1 cellular context compared by ENCODE assay signal in genomic region chr22:22182218-22182989, GRCh38.
TF ChIP-seq lines count a peak whose summit lies in the region.

No MANE protein-coding gene starts in this region.

TF ChIP-seq in K562, 482 proteins besides CTCF, POLR2A, EP300 and RAD21 (continued from another document):
- TF ChIP-seq GMEB1 (CRISPR knock-in tag; IDR thresholded peaks at IDR 0.05) (peak; percentile 15; the same call in 1 of the 2 replicates), IRF2 (CRISPR knock-in tag; IDR thresholded peaks at IDR 0.05) (peak; percentile 80; the same call in 1 of the 2 replicates), DLX4 (CRISPR knock-in tag; IDR thresholded peaks at IDR 0.05) (no peak), EHMT2 (IDR thresholded peaks at IDR 0.05) (no peak), ZNF263 (CRISPR knock-in tag; IDR thresholded peaks at IDR 0.05; ENCODE audit: borderline replicate concordance) (peak; percentile 48; the same call in 1 of the 2 replicates), ZNF277 (CRISPR knock-in tag; IDR thresholded peaks at IDR 0.05; ENCODE audit: borderline replicate concordance) (peak; percentile 45; the same call in 1 of the 2 replicates), ZNF561 (CRISPR knock-in tag; conservative IDR thresholded peaks at IDR 0.05) (no peak), NR2F6 (CRISPR knock-in tag; IDR thresholded peaks at IDR 0.05) (0 out of 2 replicates have a peak, but pooled peaks have one; percentile 49), TRIM24 (IDR thresholded peaks at IDR 0.05) (no peak), ZNF76 (CRISPR knock-in tag; IDR thresholded peaks at IDR 0.05; ENCODE audit: borderline replicate concordance) (no peak), ZNF184 (CRISPR knock-in tag; IDR thresholded peaks at IDR 0.05) (peak; percentile 8; the same call in 1 of the 2 replicates), TFAM (CRISPR knock-in tag; conservative IDR thresholded peaks at IDR 0.05) (no peak), TBP (optimal IDR thresholded peaks at IDR 0.05; ENCODE audit: low read depth, low read length) (no peak), RNF2 (IDR thresholded peaks at IDR 0.05) (no peak), BRCA1 (IDR thresholded peaks at IDR 0.05) (no peak), BRCA1 (CRISPR knock-in tag; IDR thresholded peaks at IDR 0.05) (no peak), ZNF224 (CRISPR knock-in tag; IDR thresholded peaks at IDR 0.05) (no peak), AFF1 (IDR thresholded peaks at IDR 0.05; ENCODE audit: low read depth in 1 of 2, partially characterized antibody in 2 of 2) (no peak), MYC (IDR thresholded peaks at IDR 0.05; ENCODE audit: low read depth, low read length) (no peak), MYC (CRISPR knock-in tag; IDR thresholded peaks at IDR 0.05; ENCODE audit: borderline replicate concordance, low read depth) (0 out of 2 replicates have a peak, but pooled peaks have one; percentile 30), ZNF551 (CRISPR knock-in tag; IDR thresholded peaks at IDR 0.05) (no peak), ZNF124 (CRISPR knock-in tag; IDR thresholded peaks at IDR 0.05) (0 out of 2 replicates have a peak, but pooled peaks have one; percentile 20), ZNF282 (CRISPR knock-in tag; IDR thresholded peaks at IDR 0.05) (peak; percentile 76; the same call in 1 of the 2 replicates), CEBPG (CRISPR knock-in tag; IDR thresholded peaks at IDR 0.05) (peak; percentile 3; the same call in 1 of the 2 replicates), CEBPG (tag; conservative IDR thresholded peaks at IDR 0.05 in 1 of 2, IDR thresholded peaks at IDR 0.05 in 1 of 2) (no peak)
- TF ChIP-seq, protein P1, sequence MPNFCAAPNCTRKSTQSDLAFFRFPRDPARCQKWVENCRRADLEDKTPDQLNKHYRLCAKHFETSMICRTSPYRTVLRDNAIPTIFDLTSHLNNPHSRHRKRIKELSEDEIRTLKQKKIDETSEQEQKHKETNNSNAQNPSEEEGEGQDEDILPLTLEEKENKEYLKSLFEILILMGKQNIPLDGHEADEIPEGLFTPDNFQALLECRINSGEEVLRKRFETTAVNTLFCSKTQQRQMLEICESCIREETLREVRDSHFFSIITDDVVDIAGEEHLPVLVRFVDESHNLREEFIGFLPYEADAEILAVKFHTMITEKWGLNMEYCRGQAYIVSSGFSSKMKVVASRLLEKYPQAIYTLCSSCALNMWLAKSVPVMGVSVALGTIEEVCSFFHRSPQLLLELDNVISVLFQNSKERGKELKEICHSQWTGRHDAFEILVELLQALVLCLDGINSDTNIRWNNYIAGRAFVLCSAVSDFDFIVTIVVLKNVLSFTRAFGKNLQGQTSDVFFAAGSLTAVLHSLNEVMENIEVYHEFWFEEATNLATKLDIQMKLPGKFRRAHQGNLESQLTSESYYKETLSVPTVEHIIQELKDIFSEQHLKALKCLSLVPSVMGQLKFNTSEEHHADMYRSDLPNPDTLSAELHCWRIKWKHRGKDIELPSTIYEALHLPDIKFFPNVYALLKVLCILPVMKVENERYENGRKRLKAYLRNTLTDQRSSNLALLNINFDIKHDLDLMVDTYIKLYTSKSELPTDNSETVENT (CRISPR knock-in tag; IDR thresholded peaks at IDR 0.05) = 0 out of 2 replicates have a peak, but pooled peaks have one; percentile 27
- TF ChIP-seq, protein P2, sequence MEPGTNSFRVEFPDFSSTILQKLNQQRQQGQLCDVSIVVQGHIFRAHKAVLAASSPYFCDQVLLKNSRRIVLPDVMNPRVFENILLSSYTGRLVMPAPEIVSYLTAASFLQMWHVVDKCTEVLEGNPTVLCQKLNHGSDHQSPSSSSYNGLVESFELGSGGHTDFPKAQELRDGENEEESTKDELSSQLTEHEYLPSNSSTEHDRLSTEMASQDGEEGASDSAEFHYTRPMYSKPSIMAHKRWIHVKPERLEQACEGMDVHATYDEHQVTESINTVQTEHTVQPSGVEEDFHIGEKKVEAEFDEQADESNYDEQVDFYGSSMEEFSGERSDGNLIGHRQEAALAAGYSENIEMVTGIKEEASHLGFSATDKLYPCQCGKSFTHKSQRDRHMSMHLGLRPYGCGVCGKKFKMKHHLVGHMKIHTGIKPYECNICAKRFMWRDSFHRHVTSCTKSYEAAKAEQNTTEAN (CRISPR knock-in tag; IDR thresholded peaks at IDR 0.05) = no peak
- TF ChIP-seq, protein P3, sequence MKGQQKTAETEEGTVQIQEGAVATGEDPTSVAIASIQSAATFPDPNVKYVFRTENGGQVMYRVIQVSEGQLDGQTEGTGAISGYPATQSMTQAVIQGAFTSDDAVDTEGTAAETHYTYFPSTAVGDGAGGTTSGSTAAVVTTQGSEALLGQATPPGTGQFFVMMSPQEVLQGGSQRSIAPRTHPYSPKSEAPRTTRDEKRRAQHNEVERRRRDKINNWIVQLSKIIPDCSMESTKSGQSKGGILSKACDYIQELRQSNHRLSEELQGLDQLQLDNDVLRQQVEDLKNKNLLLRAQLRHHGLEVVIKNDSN (CRISPR knock-in tag; IDR thresholded peaks at IDR 0.05) = peak; percentile 33; the same call in 1 of the 2 replicates
- TF ChIP-seq, protein P4, sequence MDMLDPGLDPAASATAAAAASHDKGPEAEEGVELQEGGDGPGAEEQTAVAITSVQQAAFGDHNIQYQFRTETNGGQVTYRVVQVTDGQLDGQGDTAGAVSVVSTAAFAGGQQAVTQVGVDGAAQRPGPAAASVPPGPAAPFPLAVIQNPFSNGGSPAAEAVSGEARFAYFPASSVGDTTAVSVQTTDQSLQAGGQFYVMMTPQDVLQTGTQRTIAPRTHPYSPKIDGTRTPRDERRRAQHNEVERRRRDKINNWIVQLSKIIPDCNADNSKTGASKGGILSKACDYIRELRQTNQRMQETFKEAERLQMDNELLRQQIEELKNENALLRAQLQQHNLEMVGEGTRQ (CRISPR knock-in tag; IDR thresholded peaks at IDR 0.05) = 0 out of 2 replicates have a peak, but pooled peaks have one; percentile 5
- TF ChIP-seq, protein P5, sequence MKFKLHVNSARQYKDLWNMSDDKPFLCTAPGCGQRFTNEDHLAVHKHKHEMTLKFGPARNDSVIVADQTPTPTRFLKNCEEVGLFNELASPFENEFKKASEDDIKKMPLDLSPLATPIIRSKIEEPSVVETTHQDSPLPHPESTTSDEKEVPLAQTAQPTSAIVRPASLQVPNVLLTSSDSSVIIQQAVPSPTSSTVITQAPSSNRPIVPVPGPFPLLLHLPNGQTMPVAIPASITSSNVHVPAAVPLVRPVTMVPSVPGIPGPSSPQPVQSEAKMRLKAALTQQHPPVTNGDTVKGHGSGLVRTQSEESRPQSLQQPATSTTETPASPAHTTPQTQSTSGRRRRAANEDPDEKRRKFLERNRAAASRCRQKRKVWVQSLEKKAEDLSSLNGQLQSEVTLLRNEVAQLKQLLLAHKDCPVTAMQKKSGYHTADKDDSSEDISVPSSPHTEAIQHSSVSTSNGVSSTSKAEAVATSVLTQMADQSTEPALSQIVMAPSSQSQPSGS (CRISPR knock-in tag; IDR thresholded peaks at IDR 0.05) = peak; percentile 79; the same call in 1 of the 2 replicates
